In the genomic region with DNA sequence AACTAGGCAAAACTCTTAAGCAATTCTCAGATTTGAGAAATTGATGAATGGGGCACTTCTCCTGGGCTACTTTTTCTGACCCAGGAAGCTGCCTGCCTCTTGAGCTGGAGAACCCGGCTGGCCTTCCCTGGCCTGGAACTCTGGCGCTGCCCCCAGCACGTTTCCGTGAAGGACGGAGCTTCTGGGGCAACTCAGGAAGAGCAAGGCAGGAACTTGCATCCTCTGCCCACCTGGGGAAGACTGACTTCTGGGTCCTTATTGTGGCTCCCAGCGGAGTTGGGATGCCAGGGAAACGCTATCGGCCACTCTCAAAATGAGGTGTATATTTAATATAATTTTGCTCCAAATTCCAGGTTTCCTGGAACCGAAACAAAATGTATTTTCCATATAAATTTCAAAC, we compare ENCODE assay signal across 6 cellular contexts. TPM values are rescaled to one million over a fixed set of nuclear protein-coding genes. Genes with fewer than 3 reads are reported as not detected.
"Had no signal": no experiment of that assay in that cellular context is flagged by ENCODE, and none has a peak within 500 bp of the region (broad histone marks: within the 10 kb centered on the region; RNA-seq: fewer than 3 reads in every experiment).

No MANE protein-coding gene starts in this region.

RNA-seq across cellular contexts. Expression of gene ZDHHC11B, which starts 26.9 kb away (rescaled TPM):
- total RNA-seq: activated CD4-positive, alpha-beta memory T cell treated with anti-CD3 and anti-CD28 coated beads, Interleukin-2, amount 10 ng/mL, durations not matched to agents 7 days and 5 days; endothelial cell of umbilical vein; fibroblast of villous mesenchyme; glomerular endothelial cell; T-helper 1 cell treated with Interleukin-12 subunit alpha and Interleukin-12 subunit beta and Interleukin-4 antibody, amounts not matched to agents 30 ng/mL and 1 ng/mL, for 36 hours had no signal
- polyA plus RNA-seq: endothelial cell of umbilical vein, fibroblast of lung had no signal
